ENCODE assay signal across 28 cellular contexts in the genomic region with DNA sequence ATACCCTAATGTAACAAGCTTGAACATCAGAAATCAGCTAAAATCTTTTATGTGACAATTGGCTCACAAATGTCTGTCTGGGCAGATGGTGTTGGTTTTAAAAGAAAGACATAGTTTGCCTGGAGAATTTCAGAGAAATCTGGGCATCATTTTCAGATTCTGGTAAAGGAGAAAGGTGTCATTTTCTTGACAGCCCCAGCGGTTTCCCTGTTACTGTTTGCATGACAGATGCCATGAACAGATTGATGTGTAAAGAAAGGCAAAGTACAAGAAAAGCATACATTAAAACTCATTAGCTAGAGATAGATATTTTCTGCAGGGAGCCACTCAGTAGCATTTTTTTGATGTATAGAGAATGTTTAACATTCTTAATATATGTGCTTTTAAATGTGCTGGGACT.
"Had no signal": no experiment of that assay in that cellular context is flagged by ENCODE, and none has a peak within 500 bp of the region (broad histone marks: within the 10 kb centered on the region; RNA-seq: fewer than 3 reads in every experiment).

No MANE protein-coding gene starts in this region.

- H3K27me3 Mint-ChIP-seq: activated B cell treated with CpG ODN at 0.5 μM for 24 hours; activated CD8-positive, alpha-beta T cell treated with anti-CD3 and anti-CD28 coated beads for 36 hours; activated naive CD8-positive, alpha-beta T cell; activated T-helper 17 cell treated with anti-CD3 and anti-CD28 coated beads, Interleukin-2, amount 50 U/mL, for 72 hours; effector memory CD8-positive, alpha-beta T cell; T-helper 17 cell had no signal

- H3K4me3 Mint-ChIP-seq: activated B cell treated with CpG ODN at 0.5 μM for 24 hours; activated CD8-positive, alpha-beta T cell treated with anti-CD3 and anti-CD28 coated beads for 36 hours; activated naive CD8-positive, alpha-beta T cell; activated T-cell treated with anti-CD3 and anti-CD28 coated beads, Interleukin-2, amount 50 U/mL, for 4 hours; activated T-helper 17 cell treated with anti-CD3 and anti-CD28 coated beads, Interleukin-2, amount 50 U/mL, for 72 hours; effector memory CD8-positive, alpha-beta T cell; T-helper 17 cell; T-helper 2 cell treated with Interferon-gamma antibody and Interleukin-4, amounts not matched to agents 5 μg/mL and 100 μg/mL, for 36 hours had no signal

- H3K36me3 Mint-ChIP-seq: activated naive CD8-positive, alpha-beta T cell had no signal

- H3K4me1 Mint-ChIP-seq: activated B cell treated with CpG ODN at 0.5 μM for 24 hours; activated T-helper 17 cell treated with anti-CD3 and anti-CD28 coated beads, Interleukin-2, amount 50 U/mL, for 72 hours; T-helper 17 cell had no signal

- ATAC-seq: activated CD4-positive, CD25-positive, alpha-beta regulatory T cell treated with anti-CD3 and anti-CD28 coated beads, Interleukin-2, amount 50 U/mL, for 24 hours; activated CD8-positive, alpha-beta T cell treated with anti-CD3 and anti-CD28 coated beads for 36 hours; activated T-cell treated with anti-CD3 and anti-CD28 coated beads, Interleukin-2, amount 50 U/mL, for 4 hours; activated T-helper 17 cell treated with anti-CD3 and anti-CD28 coated beads, Interleukin-2, amount 50 U/mL, for 72 hours; effector memory CD8-positive, alpha-beta T cell; foreskin keratinocyte; gastrocnemius medialis; heart right ventricle; T-helper 17 cell had no signal

- DNase-seq: activated B cell treated with CpG ODN at 0.5 μM for 24 hours; activated CD4-positive, alpha-beta T cell treated with anti-CD3 and anti-CD28 coated beads for 48 hours; activated CD4-positive, alpha-beta T cell treated with anti-CD3 and anti-CD28 coated beads, Interleukin-2, amount 50 U/mL, for 1 hour; activated CD4-positive, alpha-beta T cell treated with anti-CD3 and anti-CD28 coated beads, Interleukin-2, amount 50 U/mL, for 48 hours; activated CD8-positive, alpha-beta memory T cell treated with anti-CD3 and anti-CD28 coated beads for 24 hours; activated CD8-positive, alpha-beta T cell treated with anti-CD3 and anti-CD28 coated beads for 36 hours; activated effector memory CD4-positive, alpha-beta T cell treated with Interleukin-2 at 50 U/mL for 16 hours; activated gamma-delta T cell treated with Interleukin-2 at 50 U/mL for 16 hours; activated naive CD4-positive, alpha-beta T cell treated with anti-CD3 and anti-CD28 coated beads, Interleukin-2, amount 50 U/mL, for 16 hours; activated naive CD4-positive, alpha-beta T cell treated with Interleukin-2 at 50 U/mL for 16 hours; activated T-cell treated with anti-CD3 and anti-CD28 coated beads, Interleukin-2, amount 50 U/mL, for 4 hours; amniotic stem cell; caudate nucleus; cortex of kidney; dermis blood vessel endothelial cell; effector CD4-positive, alpha-beta T cell; effector memory CD8-positive, alpha-beta T cell; erythroblast; foreskin keratinocyte; gastrocnemius medialis; heart right ventricle; T-helper 17 cell; T1000; WERI-Rb-1 had no signal

- H3K27ac Mint-ChIP-seq: activated B cell treated with CpG ODN at 0.5 μM for 24 hours; activated CD8-positive, alpha-beta T cell treated with anti-CD3 and anti-CD28 coated beads for 36 hours; activated naive CD8-positive, alpha-beta T cell; activated T-helper 17 cell treated with anti-CD3 and anti-CD28 coated beads, Interleukin-2, amount 50 U/mL, for 72 hours; effector memory CD8-positive, alpha-beta T cell; T-helper 17 cell; T-helper 2 cell treated with Interferon-gamma antibody and Interleukin-4, amounts not matched to agents 5 μg/mL and 100 μg/mL, for 36 hours had no signal
